In the genomic region with DNA sequence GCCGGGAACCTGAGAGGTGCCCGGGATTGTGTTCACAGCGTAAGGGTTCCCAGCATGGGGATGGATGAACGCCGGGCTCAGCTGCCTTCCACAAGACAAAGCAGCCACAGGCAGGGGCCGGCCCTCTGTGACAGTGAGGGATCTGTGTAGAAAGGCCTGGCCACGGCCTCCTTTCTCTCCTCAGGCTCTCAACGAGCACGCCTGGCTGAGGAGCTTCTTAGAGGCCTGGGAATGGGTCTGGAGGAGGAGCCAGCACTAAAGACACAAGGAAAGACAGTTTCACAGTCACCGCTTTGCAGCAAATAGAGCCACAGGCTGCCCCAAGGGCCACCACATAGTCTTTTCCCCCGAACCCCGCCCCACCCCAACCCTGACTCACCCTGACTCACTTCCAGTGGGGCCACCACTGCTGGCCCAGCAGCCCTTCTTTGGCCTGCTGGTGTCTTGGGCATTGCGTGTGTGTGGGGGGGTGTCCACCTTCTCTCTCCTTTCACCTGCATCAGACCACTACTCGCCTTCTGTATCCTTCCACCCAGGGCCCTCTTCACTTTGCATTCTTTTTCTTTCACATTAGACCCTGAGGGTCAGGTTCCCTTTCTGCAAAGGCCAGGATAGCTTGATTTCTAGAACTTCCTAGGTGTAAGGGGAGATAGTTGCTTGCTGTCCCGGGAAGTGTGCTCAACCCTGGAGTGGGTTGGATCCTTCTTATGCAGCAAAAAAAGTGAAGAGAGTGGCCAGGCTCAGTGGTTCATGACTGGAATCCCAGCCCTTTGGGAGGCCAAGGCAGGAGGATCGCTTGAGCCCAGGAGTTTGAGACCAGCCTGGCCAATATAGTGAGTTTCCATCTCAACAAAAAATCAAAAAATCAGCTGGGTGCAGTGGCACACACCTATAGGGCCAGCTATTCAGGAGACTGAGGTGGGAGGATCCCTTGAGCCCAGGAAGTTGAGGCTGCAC, we compare ENCODE assay signal across 8 cellular contexts. TPM values are rescaled to one million over a fixed set of nuclear protein-coding genes. Genes with fewer than 3 reads are reported as not detected.
DNase-seq lines count a peak whose midpoint lies in the region; ATAC-seq, FAIRE-seq and TF ChIP-seq lines count a peak whose summit lies in the region.

No MANE protein-coding gene starts in this region.

- intact Hi-C loops in Calu3 (cut with micrococcal nuclease; ENCODE audit: unreplicated experiment) = no loop called here
- intact Hi-C loops in spleen (cut with DNase I; ENCODE audit: low total_unique reads) = no loop called here

- no peaks in the 10 kb centered on the region for H3K9me3 ChIP-seq in spleen

- no TSS peak for BruUV-seq in Calu3 (replicated peaks; lab: Mats Ljungman, UMichigan)

- TF ChIP-seq CTCF in Calu3 (IDR thresholded peaks at IDR 0.05; ENCODE audit: unreplicated experiment) (no peak), NB4 (IDR thresholded peaks at IDR 0.05; ENCODE audit: low read depth, low read length) (no peak), bronchial epithelial cell (IDR thresholded peaks at IDR 0.05; ENCODE audit: insufficient read depth, low read length, severe bottlenecking) (no peak), spleen (IDR thresholded peaks at IDR 0.05 in 8 of 11, conservative IDR thresholded peaks at IDR 0.05 in 3 of 11) (no peak)

- TF ChIP-seq POLR2A in NB4 (IDR thresholded peaks at IDR 0.05; ENCODE audit: extremely low read depth, insufficient read length) (peak; percentile 13), spleen (IDR thresholded peaks at IDR 0.05) (no peak)

- FAIRE-seq in bronchial epithelial cell (lab: Jason Lieb, UNC) = no peak

- DNase-seq in Calu3 (peak; percentile 71), NB4 (ENCODE audit: low read depth) (peak; percentile 99), bronchial epithelial cell (ENCODE audit: low read depth) (peak; percentile 74), iPS-NIHi7 (ENCODE audit: extremely low spot score) (no peak), spleen (no peak), NCI-H510A treated with DMSO at 0.1 percent for 48 hours (lab: John Stamatoyannopoulos, UW) (no peak)
- no peak for DNase-seq in natural killer cell treated with Interleukin-12 subunit alpha and Interleukin-12 subunit beta and Interleukin-15 and Interleukin-18, amount 100 ng/mL, for 72 hours (ENCODE audit: low spot score)

- H3K4me1 ChIP-seq in spleen = peaks cover 0 to 57% (median 28%) of the 10 kb centered on the region in 6 donors

- no peak overlapping the region for H3K4me3 ChIP-seq in NB4 (ENCODE audit: low read depth, low read length)
- H3K4me3 ChIP-seq in bronchial epithelial cell (ENCODE audit: low read depth, low read length) = no peak overlapping the region
- H3K4me3 ChIP-seq in spleen = no peak overlapping the region

- peaks cover 16% of the 10 kb centered on the region for H3K36me3 Mint-ChIP-seq in Calu3 (ENCODE audit: insufficient read depth, unreplicated experiment)
- H3K36me3 Mint-ChIP-seq in natural killer cell treated with Interleukin-12 subunit alpha and Interleukin-12 subunit beta and Interleukin-15 and Interleukin-18, amount 100 ng/mL, for 72 hours = no peaks in the 10 kb centered on the region

- H3K36me3 ChIP-seq in bronchial epithelial cell (ENCODE audit: control insufficient read depth, insufficient read depth, low read length) = no peaks in the 10 kb centered on the region
- H3K36me3 ChIP-seq in spleen = no peaks in the 10 kb centered on the region

- WGBS in spleen, 5 donors = 77 to 87% (median 84%) methylated on average over 14 to 16 of the region's 16 CpGs

- H3K27ac Mint-ChIP-seq in Calu3 (ENCODE audit: unreplicated experiment) = peak overlapping the region; percentile 80
- peak overlapping the region in 1 of 2 donors; percentile 44 for H3K27ac Mint-ChIP-seq in natural killer cell treated with Interleukin-12 subunit alpha and Interleukin-12 subunit beta and Interleukin-15 and Interleukin-18, amount 100 ng/mL, for 72 hours

- H3K9me3 Mint-ChIP-seq in Calu3 (ENCODE audit: low read depth, unreplicated experiment) = peaks cover 3% of the 10 kb centered on the region
- no peaks in the 10 kb centered on the region for H3K9me3 Mint-ChIP-seq in natural killer cell treated with Interleukin-12 subunit alpha and Interleukin-12 subunit beta and Interleukin-15 and Interleukin-18, amount 100 ng/mL, for 72 hours

- peak overlapping the region in 3 of 8 donors; percentile 59 to 63 (median 62) for H3K27ac ChIP-seq in spleen

- H3K27me3 ChIP-seq in bronchial epithelial cell (ENCODE audit: control insufficient read depth, insufficient read depth, low read length) (no peaks in the 10 kb centered on the region), spleen (replicated peaks in 1 of 7) (peaks cover 0 to 8% (median 0%) of the 10 kb centered on the region in 7 donors)

- CTCF ChIA-PET in Calu3 (lab: Charles Lee) = interaction anchor here (0.6 to 1.1 kb wide), 4 partner anchors 32 to 1441 kb away, joined by 3 to 7 read pairs (median 4); no protein-coding TSS in a partner anchor

- H3K27me3 Mint-ChIP-seq in Calu3 (ENCODE audit: unreplicated experiment) = no peaks in the 10 kb centered on the region
- H3K27me3 Mint-ChIP-seq in natural killer cell treated with Interleukin-12 subunit alpha and Interleukin-12 subunit beta and Interleukin-15 and Interleukin-18, amount 100 ng/mL, for 72 hours = no peaks in the 10 kb centered on the region

- H3K4me1 Mint-ChIP-seq in Calu3 (ENCODE audit: low read depth, unreplicated experiment) = peaks cover 65% of the 10 kb centered on the region
- H3K4me1 Mint-ChIP-seq in natural killer cell treated with Interleukin-12 subunit alpha and Interleukin-12 subunit beta and Interleukin-15 and Interleukin-18, amount 100 ng/mL, for 72 hours (ENCODE audit: low read depth in 2 of 2) = peaks cover 28 to 39% of the 10 kb centered on the region in 2 donors

- peak; percentile 73 to 86 for ATAC-seq in natural killer cell treated with Interleukin-12 subunit alpha and Interleukin-12 subunit beta and Interleukin-15 and Interleukin-18, amount 100 ng/mL, for 72 hours
- no peak for ATAC-seq in GM18861 (IDR thresholded peaks at IDR 0.05; ENCODE audit: unreplicated experiment)

- peak overlapping the region; percentile 18 for H3K4me3 Mint-ChIP-seq in Calu3 (ENCODE audit: low read depth, unreplicated experiment)
- no peak overlapping the region for H3K4me3 Mint-ChIP-seq in natural killer cell treated with Interleukin-12 subunit alpha and Interleukin-12 subunit beta and Interleukin-15 and Interleukin-18, amount 100 ng/mL, for 72 hours

RNA-seq across cellular contexts. Expression of a gene that starts 19.3 kb away (rescaled TPM):
- total RNA-seq in Calu3 (2022) = 34.0 and 35.1 TPM in 2 replicates
- total RNA-seq in bronchial epithelial cell = 9.0 and 10.1 TPM in 2 replicates
- 10 to 100 TPM; 13.8 to 19.0 TPM for total RNA-seq in natural killer cell treated with Interleukin-12 subunit alpha and Interleukin-12 subunit beta and Interleukin-15 and Interleukin-18, amount 100 ng/mL, for 72 hours
- total RNA-seq in spleen = 10 to 100 TPM; 42.3 to 80.6 (median 57.5) TPM
- 10 to 100 TPM; 41.9 to 58.5 (median 57.9) TPM for polyA plus RNA-seq in spleen

Comparison
In these comparisons a context has a peak if more than half of its experiments do, and no peak if none do; other contexts are left out.
1. DNase-seq: peak in Calu3 (single experiment), NB4 (single experiment) and bronchial epithelial cell (single experiment); none in natural killer cell treated with Interleukin-12 subunit alpha and Interleukin-12 subunit beta and Interleukin-15 and Interleukin-18, amount 100 ng/mL, for 72 hours (single experiment), iPS-NIHi7 (single experiment), spleen (single experiment) and NCI-H510A treated with DMSO at 0.1 percent for 48 hours (single experiment).